11 cellular contexts compared by ENCODE assay signal in the genomic region with DNA sequence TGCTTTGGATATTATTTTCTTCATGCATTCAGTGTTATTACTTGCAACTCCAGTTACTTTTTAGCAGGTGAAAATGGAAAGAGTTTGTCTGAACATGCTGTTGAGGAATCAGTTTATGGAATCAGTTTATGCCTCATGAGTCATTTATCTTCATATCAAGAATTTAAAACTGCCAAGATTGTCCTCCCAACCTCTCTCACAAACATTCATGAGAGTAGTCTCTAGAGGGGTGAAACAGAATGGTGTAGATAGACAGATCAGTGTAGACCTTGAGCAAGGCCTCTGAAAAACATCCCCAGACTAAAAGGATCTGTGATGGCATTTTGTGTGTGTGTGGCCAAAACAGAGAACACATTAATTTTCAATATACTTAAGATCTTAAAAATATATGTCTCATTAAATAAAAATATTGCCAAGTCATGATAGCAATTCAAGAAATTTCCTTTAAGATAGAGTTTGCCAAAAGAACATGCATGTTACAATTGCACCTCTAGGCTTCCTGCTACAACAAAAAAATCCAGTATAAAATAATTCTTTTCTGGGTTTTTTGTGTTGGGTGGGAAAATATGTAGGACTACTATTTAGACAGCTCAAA. TPM values are rescaled to one million over a fixed set of nuclear protein-coding genes. Genes with fewer than 3 reads are reported as not detected.
DNase-seq lines count a peak whose midpoint lies in the region; ATAC-seq, FAIRE-seq and TF ChIP-seq lines count a peak whose summit lies in the region.
"Had no signal": no experiment of that assay in that cellular context is flagged by ENCODE, and none has a peak within 500 bp of the region (broad histone marks: within the 10 kb centered on the region; RNA-seq: fewer than 3 reads in every experiment).

No MANE protein-coding gene starts in this region.

- peaks cover 10% of the 10 kb centered on the region for H3K36me3 ChIP-seq in CD8-positive, alpha-beta T cell (ENCODE audit: insufficient read depth, low read length)
- H3K36me3 ChIP-seq in KMS-11 (ENCODE audit: insufficient read depth) (no peaks in the 10 kb centered on the region), GM12878 (ENCODE audit: control insufficient read depth in 2 of 2, insufficient read depth in 2 of 2, low read length in 1 of 2) (no peaks in the 10 kb centered on the region), colonic mucosa (no peaks in the 10 kb centered on the region)

- CTCF ChIA-PET in CD8-positive, alpha-beta T cell (lab: Charles Lee), result interaction anchor here (1.9 to 2.2 kb wide), 2 partner anchors 15 to 49 kb away, joined by 5 to 12 read pairs; no protein-coding TSS in a partner anchor
- CTCF ChIA-PET in GM12878 (lab: Yijun Ruan, JAX), result interaction anchor here (1.5 kb wide), 1 partner anchor 16 kb away, joined by 4 read pairs; no protein-coding TSS in a partner anchor

- RAD21 ChIA-PET in GM12878 (lab: Charles Lee; ENCODE audit: unreplicated experiment), result interaction anchor here (1.0 kb wide), 1 partner anchor 98 kb away, joined by 3 read pairs; no protein-coding TSS in a partner anchor

- no peaks in the 10 kb centered on the region for H3K27me3 Mint-ChIP-seq in CD8-positive, alpha-beta T cell (ENCODE audit: low read depth)
- no peaks in the 10 kb centered on the region for H3K27me3 Mint-ChIP-seq in mesothelial cell of epicardium (ENCODE audit: low read depth)

- SMC1A ChIA-PET in GM12878 (lab: Charles Lee; ENCODE audit: uncharacterized antibody, unreplicated experiment), result interaction anchor here (0.6 to 1.0 kb wide), 3 partner anchors 13 to 1995 kb away, joined by 3 to 4 read pairs (median 3); no protein-coding TSS in a partner anchor

- no peak overlapping the region for H3K4me3 ChIP-seq in CD8-positive, alpha-beta T cell (ENCODE audit: low read depth, low read length)
- no peak overlapping the region for H3K4me3 ChIP-seq in KMS-11 (IDR thresholded peaks at IDR 0.05; ENCODE audit: insufficient read depth, low read depth, low read length)
- H3K4me3 ChIP-seq in GM12878, result no peak overlapping the region
- no peak overlapping the region for H3K4me3 ChIP-seq in colonic mucosa
- H3K4me3 ChIP-seq: spleen had no signal

- peak overlapping the region; percentile 57 for H3K4me3 Mint-ChIP-seq in CD8-positive, alpha-beta T cell
- no peak overlapping the region for H3K4me3 Mint-ChIP-seq in mesothelial cell of epicardium
- H3K4me3 Mint-ChIP-seq: nephron had no signal

- no peak overlapping the region for H3K27ac ChIP-seq in CD8-positive, alpha-beta T cell (ENCODE audit: low read depth, low read length)
- H3K27ac ChIP-seq in KMS-11 (peak overlapping the region; percentile 32; the same call in 1 of the 2 replicates), GM12878 (ENCODE audit: control insufficient read depth, insufficient read depth) (no peak overlapping the region), colonic mucosa (no peak overlapping the region)

- peaks cover 61% of the 10 kb centered on the region for H3K4me1 Mint-ChIP-seq in CD8-positive, alpha-beta T cell (ENCODE audit: low read depth)
- H3K4me1 Mint-ChIP-seq in mesothelial cell of epicardium, result peaks cover 48% of the 10 kb centered on the region

- no peak for TF ChIP-seq RAD21 in GM12878 (IDR thresholded peaks at IDR 0.05; ENCODE audit: insufficient read depth, low read depth, low read length)

- no peak for TF ChIP-seq CTCF in CD8-positive, alpha-beta T cell (IDR thresholded peaks at IDR 0.05)
- TF ChIP-seq CTCF in KMS-11 (conservative IDR thresholded peaks at IDR 0.05; ENCODE audit: low read depth, low read length) (no peak), GM12878 (IDR thresholded peaks at IDR 0.05 in 2 of 3, conservative IDR thresholded peaks at IDR 0.05 in 1 of 3; ENCODE audit: control insufficient read depth in 2 of 3, extremely low read depth in 1 of 3, insufficient read depth in 1 of 3, low read depth in 3 of 3, low read length in 3 of 3) (no peak), mesothelial cell of epicardium (IDR thresholded peaks at IDR 0.05; ENCODE audit: unreplicated experiment) (no peak), colonic mucosa (IDR thresholded peaks at IDR 0.05) (no peak)

- no peak for ATAC-seq in CD8-positive, alpha-beta T cell
- ATAC-seq in GM12878 (peak; percentile 47; the same call in 2 of the 3 replicates), GM21423 (IDR thresholded peaks at IDR 0.05; ENCODE audit: unreplicated experiment) (no peak)

- peak overlapping the region; percentile 18 for H3K27ac Mint-ChIP-seq in CD8-positive, alpha-beta T cell
- peak overlapping the region; percentile 13 for H3K27ac Mint-ChIP-seq in mesothelial cell of epicardium
- H3K27ac Mint-ChIP-seq: nephron had no signal

- in situ Hi-C loops in GM12878 (cut with MboI), result no loop called here

- DNase-seq in CD8-positive, alpha-beta T cell, result no peak
- DNase-seq in GM12878 (ENCODE audit: low read depth, low spot score) (no peak), mesothelial cell of epicardium (ENCODE audit: low spot score in 2 of 2, unreplicated experiment in 2 of 2) (no peak), NCI-H1694 (lab: John Stamatoyannopoulos, UW) (no peak), NOMO-1 treated with DMSO at 0.1 percent for 48 hours (lab: John Stamatoyannopoulos, UW; ENCODE audit: unreplicated experiment) (no peak), colonic mucosa (no peak)
- DNase-seq: MM.1S, spleen had no signal

- H3K27me3 ChIP-seq in CD8-positive, alpha-beta T cell (ENCODE audit: insufficient read depth, low read length), result no peaks in the 10 kb centered on the region
- H3K27me3 ChIP-seq in KMS-11 (ENCODE audit: insufficient read depth, low read depth), result no peaks in the 10 kb centered on the region
- no peaks in the 10 kb centered on the region for H3K27me3 ChIP-seq in GM12878 (replicated peaks in 1 of 2; ENCODE audit: control insufficient read depth in 2 of 2, insufficient read depth in 2 of 2, low read length in 1 of 2)
- H3K27me3 ChIP-seq in colonic mucosa, result no peaks in the 10 kb centered on the region
- H3K27me3 ChIP-seq: spleen had no signal

- H3K9me3 ChIP-seq in CD8-positive, alpha-beta T cell (ENCODE audit: low read length), result no peaks in the 10 kb centered on the region
- H3K9me3 ChIP-seq in GM12878 (replicated peaks; ENCODE audit: control insufficient read depth, insufficient read depth, low read length) (no peaks in the 10 kb centered on the region), colonic mucosa (no peaks in the 10 kb centered on the region)
- H3K9me3 ChIP-seq: spleen had no signal

- intact Hi-C loops in CD8-positive, alpha-beta T cell (cut with DNase I, micrococcal nuclease), result loop anchor here in 1 of 2 experiments (10.0 kb wide), 2 partner anchors 1868 to 1928 kb away; a partner anchor contains a TSS
- intact Hi-C loops in GM12878 (cut with micrococcal nuclease; ENCODE audit: unreplicated experiment), result no loop called here
- intact Hi-C loops in colonic mucosa (cut with DNase I), result no loop called here

- no peaks in the 10 kb centered on the region for H3K79me2 ChIP-seq in KMS-11 (ENCODE audit: insufficient read depth, low read depth)
- no peaks in the 10 kb centered on the region for H3K79me2 ChIP-seq in GM12878 (ENCODE audit: control insufficient read depth, insufficient read depth, low read length)

- no TSS peak for BruUV-seq in GM12878 (replicated peaks; lab: Mats Ljungman, UMichigan)

- H2AFZ ChIP-seq in KMS-11 (ENCODE audit: low read depth) (no peak overlapping the region), GM12878 (ENCODE audit: control insufficient read depth, low read depth, low read length) (no peak overlapping the region)

- H3K4me2 ChIP-seq in KMS-11 (peak overlapping the region; percentile 47; the same call in 1 of the 2 replicates), GM12878 (ENCODE audit: control insufficient read depth, insufficient read depth) (no peak overlapping the region)

- TF ChIP-seq POLR2A in GM12878 (IDR thresholded peaks at IDR 0.05; ENCODE audit: low read depth, low read length), result no peak

- POLR2A ChIA-PET in CD8-positive, alpha-beta T cell (lab: Charles Lee), result no interaction called here
- POLR2A ChIA-PET in GM12878 (lab: Charles Lee), result interaction anchor here (1.0 kb wide), 1 partner anchor 9 kb away, joined by 4 read pairs; no protein-coding TSS in a partner anchor

- TF ChIP-seq EP300 in GM12878 (IDR thresholded peaks at IDR 0.05; ENCODE audit: borderline replicate concordance in 1 of 2, control insufficient read depth in 1 of 2, low read depth in 2 of 2, low read length in 2 of 2), result no peak

- H3K9ac ChIP-seq in KMS-11 (no peak overlapping the region), GM12878 (ENCODE audit: control insufficient read depth, insufficient read depth, low read length) (no peak overlapping the region), colonic mucosa (ENCODE audit: low read depth in 2 of 2, low read length in 2 of 2) (no peak overlapping the region)

- H3K4me1 ChIP-seq in CD8-positive, alpha-beta T cell (ENCODE audit: insufficient read depth, low read length), result peaks cover 60% of the 10 kb centered on the region
- H3K4me1 ChIP-seq in KMS-11 (ENCODE audit: low read depth, poor library complexity, severe bottlenecking), result peaks cover 56% of the 10 kb centered on the region
- H3K4me1 ChIP-seq in GM12878 (ENCODE audit: control insufficient read depth, insufficient read depth, low read length), result no peaks in the 10 kb centered on the region; the same call in 1 of the 2 replicates
- no peaks in the 10 kb centered on the region for H3K4me1 ChIP-seq in colonic mucosa

- H3K9me3 Mint-ChIP-seq in CD8-positive, alpha-beta T cell, result no peaks in the 10 kb centered on the region
- no peaks in the 10 kb centered on the region for H3K9me3 Mint-ChIP-seq in mesothelial cell of epicardium
- H3K9me3 Mint-ChIP-seq: nephron had no signal

- H3K36me3 Mint-ChIP-seq in CD8-positive, alpha-beta T cell, result peaks cover 39% of the 10 kb centered on the region
- peaks cover 15% of the 10 kb centered on the region for H3K36me3 Mint-ChIP-seq in mesothelial cell of epicardium

- no peak for FAIRE-seq in GM12878 (lab: Jason Lieb, UNC)

- no peaks in the 10 kb centered on the region for H4K20me1 ChIP-seq in KMS-11 (ENCODE audit: insufficient read depth)
- no peaks in the 10 kb centered on the region for H4K20me1 ChIP-seq in GM12878 (ENCODE audit: control insufficient read depth, insufficient read depth)

RNA-seq across cellular contexts. Expression of a gene that starts 5.0 kb away (rescaled TPM):
- 100 to 1,000 TPM; 163 to 167 TPM for total RNA-seq in CD8-positive, alpha-beta T cell
- total RNA-seq in GM12878 (2013; cell fraction: nucleolus; rRNA removed), result 1.3 TPM in 1 of 2 replicates, not detected in the other
- total RNA-seq in GM12878 (2014; rRNA removed), result 9.1 and 9.5 TPM in 2 replicates
- 13.1 and 13.5 TPM in 2 replicates for total RNA-seq in GM12878 (2014; rRNA removed; fragmentation: Illumina TruSeq; extraction: Trizol)
- total RNA-seq in GM12878 (2021), result 8.2 and 9.3 TPM in 2 replicates
- polyA plus RNA-seq in GM12878 (2011; ENCODE audit: low read depth), result 1.00 TPM
- polyA plus RNA-seq in GM12878 (2011; rRNA removed), result 30.1 and 44.3 TPM in 2 replicates
- polyA plus RNA-seq in GM12878 (2011; cell fraction: cytosol; rRNA removed), result 12.9 and 13.3 TPM in 2 replicates
- polyA plus RNA-seq in GM12878 (2011; cell fraction: nucleus; rRNA removed), result 12.5 and 14.3 TPM in 2 replicates
- polyA plus RNA-seq in GM12878 (2012), result 1.3 and 1.4 TPM in 2 replicates
- 14.4 and 20.0 TPM in 2 replicates for polyA plus RNA-seq in GM12878 (2014; fragmentation: Illumina TruSeq; extraction: Trizol)
- polyA plus RNA-seq in GM12878 (2014; fragmentation: Nextera tagmentation; extraction: Ambion mirVana), result 10 to 100 TPM; 20.2 to 20.4 TPM
- 8.2 and 10.7 TPM in 2 replicates for polyA plus RNA-seq in GM12878 (2014; rRNA removed)
- polyA plus RNA-seq in GM12878 (2016; fragmentation: Nextera tagmentation; extraction: Ambion mirVana), result 10 to 100 TPM in 1 of 2 experiments, 1 to 10 TPM in 1; 6.6 to 12.0 TPM
- 12.2 and 12.7 TPM in 2 replicates for polyA minus RNA-seq in GM12878 (2011; rRNA and poly(A)+ RNA removed)
- 6.4 and 9.3 TPM in 2 replicates for polyA minus RNA-seq in GM12878 (2011; cell fraction: cytosol; rRNA and poly(A)+ RNA removed)
- polyA minus RNA-seq in GM12878 (2011; cell fraction: nucleus; rRNA and poly(A)+ RNA removed), result 5.4 and 9.2 TPM in 2 replicates
- total RNA-seq in mesothelial cell of epicardium, result 166 to 189 TPM (median 183 TPM) in 3 replicates
- total RNA-seq in colonic mucosa, result 10 to 100 TPM; 19.7 to 58.2 TPM
